Comparison of ENCODE assay signal across 9 cellular contexts in genomic region chr4:153248641-153249198, GRCh38. TPM values are rescaled to one million over a fixed set of nuclear protein-coding genes. Genes with fewer than 3 reads are reported as not detected.
A peak's percentile ranks its signal among the peaks of the same experiment; 100 is the strongest.
DNase-seq lines count a peak whose midpoint lies in the region; ATAC-seq and TF ChIP-seq lines count a peak whose summit lies in the region.
"Had no signal": no experiment of that assay in that cellular context is flagged by ENCODE, and none has a peak within 500 bp of the region (broad histone marks: within the 10 kb centered on the region; RNA-seq: fewer than 3 reads in every experiment).

No MANE protein-coding gene starts in this region.

- peak overlapping the region; percentile 90 to 93 (median 92) for H3K4me3 Mint-ChIP-seq in nephron

- H3K9me3 ChIP-seq in BLaER1 treated with 17β-estradiol and CSF1 and Interleukin-3, amounts not matched to agents 10 nM and 100 nM (replicated peaks in 1 of 11): no peaks in the 10 kb centered on the region
- H3K9me3 ChIP-seq in HCT116 (ENCODE audit: control insufficient read depth in 1 of 2, insufficient read depth in 1 of 2, low read depth in 1 of 2, low read length in 2 of 2) (no peaks in the 10 kb centered on the region), NT2/D1 (ENCODE audit: insufficient read depth, low read length) (no peaks in the 10 kb centered on the region), endocrine pancreas (ENCODE audit: control insufficient read depth, low read length) (no peaks in the 10 kb centered on the region)
- H3K9me3 ChIP-seq: neutrophil had no signal

- TSS peak; percentile 49 for BruUV-seq in HCT116 (replicated peaks; lab: Mats Ljungman, UMichigan)

- peak overlapping the region; percentile 59 to 76 (median 64) for H3K4me3 ChIP-seq in BLaER1 treated with 17β-estradiol and CSF1 and Interleukin-3, amounts not matched to agents 10 nM and 100 nM
- H3K4me3 ChIP-seq in HCT116 (replicated peaks in 1 of 2; ENCODE audit: low read depth in 1 of 2, low read length in 2 of 2): peak overlapping the region; percentile 55 to 66
- H3K4me3 ChIP-seq in NT2/D1 (ENCODE audit: insufficient read length, low read depth): peak overlapping the region; percentile 43
- peak overlapping the region; percentile 77 for H3K4me3 ChIP-seq in endocrine pancreas (ENCODE audit: control insufficient read depth, insufficient read depth, low read length)

- H3K36me3 Mint-ChIP-seq in nephron (ENCODE audit: low read depth): peaks cover 16% of the 10 kb centered on the region

- H3K27me3 Mint-ChIP-seq in nephron (ENCODE audit: low read depth): peaks cover 4% of the 10 kb centered on the region

- RAD21 ChIA-PET in HCT116 (lab: Charles Lee; ENCODE audit: low non-redundant PET in 1 of 2, low total read pairs in 2 of 2, uncharacterized antibody in 2 of 2, unreplicated experiment in 2 of 2): interaction anchor here in 1 of 2 experiments (0.7 kb wide), 1 partner anchor 106 kb away, joined by 3 read pairs; no protein-coding TSS in a partner anchor

- POLR2A ChIA-PET in HCT116 (lab: Charles Lee): no interaction called here

- H3K27ac ChIP-seq in BLaER1 treated with 17β-estradiol and CSF1 and Interleukin-3, amounts not matched to agents 10 nM and 100 nM: peak overlapping the region in 9 of 11 experiments; percentile 51 to 77 (median 69); a peak in 16 of 22 replicates
- peak overlapping the region; percentile 43 for H3K27ac ChIP-seq in HCT116 (ENCODE audit: low read depth, low read length)
- H3K27ac ChIP-seq: neutrophil had no signal

- peak overlapping the region; percentile 36 for H2AFZ ChIP-seq in HCT116 (ENCODE audit: low read depth, low read length, poor library complexity, severe bottlenecking)

- H3K4me2 ChIP-seq in BLaER1 treated with 17β-estradiol and CSF1 and Interleukin-3, amounts not matched to agents 10 nM and 100 nM: peak overlapping the region; percentile 83 to 98 (median 93)
- H3K4me2 ChIP-seq in HCT116 (ENCODE audit: low read length): peak overlapping the region; percentile 91

- H3K79me2 ChIP-seq in HCT116 (ENCODE audit: insufficient read depth, low read length): no peaks in the 10 kb centered on the region

- no peak for TF ChIP-seq POLR2A in HCT116 (IDR thresholded peaks at IDR 0.05; ENCODE audit: borderline replicate concordance, extremely low read depth, insufficient read depth, insufficient read length)

- H3K36me3 ChIP-seq in BLaER1 treated with 17β-estradiol and CSF1 and Interleukin-3, amounts not matched to agents 10 nM and 100 nM: no peaks in the 10 kb centered on the region
- H3K36me3 ChIP-seq in HCT116 (ENCODE audit: control insufficient read depth in 1 of 2, insufficient read depth in 2 of 2, low read length in 2 of 2) (no peaks in the 10 kb centered on the region), NT2/D1 (ENCODE audit: insufficient read depth, insufficient read length, low read length) (no peaks in the 10 kb centered on the region), endocrine pancreas (ENCODE audit: control insufficient read depth, insufficient read depth, low read length) (no peaks in the 10 kb centered on the region)
- H3K36me3 ChIP-seq: neutrophil had no signal

- peak overlapping the region; percentile 51 to 78 (median 72); a peak in 21 of 22 replicates for H3K9ac ChIP-seq in BLaER1 treated with 17β-estradiol and CSF1 and Interleukin-3, amounts not matched to agents 10 nM and 100 nM
- H3K9ac ChIP-seq in HCT116 (ENCODE audit: low read length) (peak overlapping the region; percentile 67), NT2/D1 (ENCODE audit: insufficient read length, low read depth) (peak overlapping the region; percentile 77), endocrine pancreas (ENCODE audit: control insufficient read depth, insufficient read depth, low read length) (peak overlapping the region; percentile 62)

- intact Hi-C loops in HCT116 (cut with micrococcal nuclease): no loop called here

- CTCF ChIA-PET in HCT116 (lab: Charles Lee): no interaction called here

- H3K4me1 ChIP-seq in BLaER1 treated with 17β-estradiol and CSF1 and Interleukin-3, amounts not matched to agents 10 nM and 100 nM: peaks cover 8 to 41% (median 23%) of the 10 kb centered on the region in 10 experiments
- peaks cover 17 to 21% of the 10 kb centered on the region in 2 experiments for H3K4me1 ChIP-seq in HCT116 (ENCODE audit: control insufficient read depth in 1 of 2, insufficient read depth in 2 of 2, low read length in 2 of 2)
- H3K4me1 ChIP-seq in NT2/D1 (ENCODE audit: insufficient read depth, insufficient read length): peaks cover 5% of the 10 kb centered on the region
- no peaks in the 10 kb centered on the region for H3K4me1 ChIP-seq in endocrine pancreas (ENCODE audit: control insufficient read depth, insufficient read depth, low read length)

- H3K9me3 Mint-ChIP-seq in nephron: no peaks in the 10 kb centered on the region

- ATAC-seq in HCT116: peak; percentile 62

- H3K27me3 ChIP-seq in BLaER1 treated with 17β-estradiol and CSF1 and Interleukin-3, amounts not matched to agents 10 nM and 100 nM: no peaks in the 10 kb centered on the region
- H3K27me3 ChIP-seq in HCT116 (ENCODE audit: insufficient read depth, low read length) (no peaks in the 10 kb centered on the region), NT2/D1 (ENCODE audit: insufficient read depth, insufficient read length) (no peaks in the 10 kb centered on the region), endocrine pancreas (ENCODE audit: control insufficient read depth, insufficient read depth, low read length) (no peaks in the 10 kb centered on the region)

- peaks cover 27% of the 10 kb centered on the region for H3K4me1 Mint-ChIP-seq in nephron

- TF ChIP-seq RAD21 in HCT116 (IDR thresholded peaks at IDR 0.05; ENCODE audit: low read depth): no peak

- DNase-seq in HCT116 (ENCODE audit: low read depth, low spot score): no peak
- DNase-seq in NT2/D1 (ENCODE audit: low read depth, low spot score): no peak
- no peak for DNase-seq in central memory CD4-positive, alpha-beta T cell
- DNase-seq in glomerular visceral epithelial cell (ENCODE audit: extremely low spot score): no peak
- DNase-seq in putamen (ENCODE audit: low spot score): no peak

- peak overlapping the region; percentile 93 to 97 (median 94) for H3K27ac Mint-ChIP-seq in nephron

- no peaks in the 10 kb centered on the region for H4K20me1 ChIP-seq in BLaER1 treated with 17β-estradiol and CSF1 and Interleukin-3, amounts not matched to agents 10 nM and 100 nM
- no peaks in the 10 kb centered on the region for H4K20me1 ChIP-seq in HCT116 (ENCODE audit: insufficient read depth)

- no peaks in the 10 kb centered on the region for H3K9me2 ChIP-seq in HCT116 (ENCODE audit: insufficient read depth)

- TF ChIP-seq CTCF in HCT116 (IDR thresholded peaks at IDR 0.05 in 2 of 3, conservative IDR thresholded peaks at IDR 0.05 in 1 of 3; ENCODE audit: borderline replicate concordance in 1 of 3, insufficient read depth in 1 of 3, low read depth in 2 of 3, low read length in 2 of 3): no peak
- TF ChIP-seq CTCF in nephron (IDR thresholded peaks at IDR 0.05; ENCODE audit: unreplicated experiment in 3 of 3): no peak

TF ChIP-seq in HCT116, 20 proteins besides CTCF, POLR2A, EP300 and RAD21:
- TF ChIP-seq JUND (IDR thresholded peaks at IDR 0.05): no peak
- TF ChIP-seq EGR1 (IDR thresholded peaks at IDR 0.05; ENCODE audit: low read depth): no peak
- no peak for TF ChIP-seq ZBTB33 (IDR thresholded peaks at IDR 0.05; ENCODE audit: extremely low read depth, insufficient replicate concordance, low read length)
- TF ChIP-seq CEBPB (IDR thresholded peaks at IDR 0.05; ENCODE audit: low read depth): no peak
- TF ChIP-seq SRF (IDR thresholded peaks at IDR 0.05; ENCODE audit: low read depth): no peak
- no peak for TF ChIP-seq POLR2AphosphoS5 (IDR thresholded peaks at IDR 0.05; ENCODE audit: low read depth, low read length)
- no peak for TF ChIP-seq SIN3A (IDR thresholded peaks at IDR 0.05; ENCODE audit: low read depth)
- TF ChIP-seq MAX (IDR thresholded peaks at IDR 0.05): no peak

RNA-seq across cellular contexts. Expression of gene TRIM2, which starts 44.5 kb away (rescaled TPM):
- total RNA-seq in HCT116 (2021; ENCODE audit: unreplicated experiment): 41.4 TPM
- 18.1 and 23.8 TPM in 2 replicates for polyA plus RNA-seq in HCT116 (2012)
